38 cellular contexts compared by ENCODE assay signal in the genomic region with DNA sequence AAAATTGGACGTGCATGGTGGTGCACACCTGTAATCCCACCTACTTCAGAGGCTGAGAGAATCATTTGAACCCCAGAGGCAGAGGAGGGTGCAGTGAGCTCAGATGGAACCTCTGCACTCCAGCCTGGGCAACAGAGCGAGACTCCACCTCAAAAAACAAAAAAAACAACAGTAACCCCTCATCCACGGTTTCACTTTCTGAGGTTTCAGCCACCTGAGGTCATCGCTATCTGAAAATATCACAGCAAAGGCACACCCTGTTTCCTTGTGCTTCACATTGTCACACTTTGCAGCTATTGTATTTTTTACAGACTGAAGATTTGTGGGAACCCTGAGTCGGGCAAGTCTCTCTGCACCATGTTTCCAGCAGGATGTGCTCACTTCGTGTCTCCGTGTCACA. TPM values are rescaled to one million over a fixed set of nuclear protein-coding genes. Genes with fewer than 3 reads are reported as not detected.
"Had no signal": no experiment of that assay in that cellular context is flagged by ENCODE, and none has a peak within 500 bp of the region (broad histone marks: within the 10 kb centered on the region; RNA-seq: fewer than 3 reads in every experiment).

No MANE protein-coding gene starts in this region.

- H3K9me3 ChIP-seq: adrenal gland, body of pancreas, breast epithelium had no signal

- H3K4me3 ChIP-seq: adrenal gland, body of pancreas, breast epithelium had no signal

- H3K27ac ChIP-seq: adrenal gland, body of pancreas, brain microvascular endothelial cell, breast epithelium, VCaP had no signal

- ATAC-seq: activated CD8-positive, alpha-beta T cell treated with anti-CD3 and anti-CD28 coated beads for 36 hours; activated naive CD4-positive, alpha-beta T cell treated with anti-CD3 and anti-CD28 coated beads, Interleukin-2, amount 50 U/mL, for 72 hours; activated T-cell treated with anti-CD3 and anti-CD28 coated beads, Interleukin-2, amount 50 U/mL, for 4 hours; activated T-cell treated with anti-CD3 and anti-CD28 coated beads, Interleukin-2, amount 50 U/mL, for 72 hours; activated T-helper 17 cell treated with anti-CD3 and anti-CD28 coated beads, Interleukin-2, amount 50 U/mL, for 72 hours; body of pancreas; T-helper 17 cell had no signal

- H3K4me1 ChIP-seq: adrenal gland, body of pancreas, breast epithelium had no signal

- FAIRE-seq: astrocyte, colon, TTC549 had no signal

- H3K27me3 ChIP-seq: adrenal gland, body of pancreas, brain microvascular endothelial cell had no signal

- DNase-seq: activated B cell treated with CpG ODN at 0.5 μM for 24 hours; activated CD4-positive, alpha-beta memory T cell treated with anti-CD3 and anti-CD28 coated beads for 36 hours; activated CD4-positive, alpha-beta T cell treated with anti-CD3 and anti-CD28 coated beads for 4 hours; activated CD4-positive, alpha-beta T cell treated with anti-CD3 and anti-CD28 coated beads, Interleukin-2, amount 10 ng/mL, durations not matched to agents 24 days and 14 days; activated CD4-positive, alpha-beta T cell treated with anti-CD3 and anti-CD28 coated beads, Interleukin-2, amount 50 U/mL, for 1 hour; activated CD4-positive, alpha-beta T cell treated with anti-CD3 and anti-CD28 coated beads, Interleukin-2, amount 50 U/mL, for 4 hours; activated CD4-positive, CD25-positive, alpha-beta regulatory T cell treated with anti-CD3 and anti-CD28 coated beads, Interleukin-2, amount 50 U/mL, for 72 hours; activated CD8-positive, alpha-beta memory T cell treated with anti-CD3 and anti-CD28 coated beads, Interleukin-2, amount 50 U/mL, for 4 hours; activated CD8-positive, alpha-beta T cell treated with anti-CD3 and anti-CD28 coated beads for 36 hours; activated effector memory CD4-positive, alpha-beta T cell treated with anti-CD3 and anti-CD28 coated beads, Interleukin-2, amount 50 U/mL, for 16 hours; activated gamma-delta T cell treated with Interleukin-2 at 50 U/mL for 16 hours; activated naive CD4-positive, alpha-beta T cell; activated naive CD4-positive, alpha-beta T cell treated with anti-CD3 and anti-CD28 coated beads for 36 hours; activated naive CD4-positive, alpha-beta T cell treated with anti-CD3 and anti-CD28 coated beads, Interleukin-2, amount 50 U/mL, for 16 hours; activated naive CD8-positive, alpha-beta T cell treated with anti-CD3 and anti-CD28 coated beads for 36 hours; activated T-cell treated with anti-CD3 and anti-CD28 coated beads for 4 hours; activated T-cell treated with anti-CD3 and anti-CD28 coated beads, Interleukin-2, amount 50 U/mL, for 1 hour; activated T-cell treated with anti-CD3 and anti-CD28 coated beads, Interleukin-2, amount 50 U/mL, for 4 hours; activated T-cell treated with anti-CD3 and anti-CD28 coated beads, Interleukin-2, amount 50 U/mL, for 72 hours; adrenal gland; amniotic stem cell; aorta; body of pancreas; brain microvascular endothelial cell; central memory CD4-positive, alpha-beta T cell; T-helper 17 cell; T1000 had no signal

- H3K36me3 ChIP-seq: adrenal gland, brain microvascular endothelial cell, breast epithelium had no signal

RNA-seq across cellular contexts. Expression of a gene that starts 54.1 kb away (rescaled TPM):
- total RNA-seq: activated B cell treated with CpG ODN at 0.5 μM for 24 hours; activated CD4-positive, alpha-beta memory T cell treated with anti-CD3 and anti-CD28 coated beads for 36 hours; activated CD4-positive, alpha-beta T cell treated with anti-CD3 and anti-CD28 coated beads, Interleukin-2, amount 10 ng/mL, durations not matched to agents 24 days and 14 days; activated CD8-positive, alpha-beta memory T cell treated with anti-CD3 and anti-CD28 coated beads for 36 hours; activated CD8-positive, alpha-beta T cell treated with anti-CD3 and anti-CD28 coated beads for 36 hours; activated naive CD4-positive, alpha-beta T cell treated with anti-CD3 and anti-CD28 coated beads for 36 hours; activated naive CD4-positive, alpha-beta T cell treated with anti-CD3 and anti-CD28 coated beads, Interleukin-2, amount 50 U/mL, for 72 hours; activated naive CD8-positive, alpha-beta T cell treated with anti-CD3 and anti-CD28 coated beads for 36 hours; activated T-cell treated with anti-CD3 and anti-CD28 coated beads, Interleukin-2, amount 50 U/mL, for 4 hours; activated T-cell treated with anti-CD3 and anti-CD28 coated beads, Interleukin-2, amount 50 U/mL, for 72 hours; activated T-helper 1 cell treated with anti-CD3 and anti-CD28 coated beads, Interleukin-12 subunit alpha, Interleukin-12 subunit beta, Interleukin-2, Interleukin-4 antibody, amounts not matched to agents 30 ng/mL and 10 ng/mL and 1 ng/mL, durations not matched to agents 14 hours and 24 hours and 36 hours; activated T-helper 17 cell treated with anti-CD3 and anti-CD28 coated beads, Interleukin-2, amount 50 U/mL, for 72 hours; aorta; cardiac septum; T-helper 17 cell; T-helper 2 cell treated with Interferon-gamma antibody and Interleukin-4, amounts not matched to agents 100 ng/mL and 5 ng/mL, for 36 hours had no signal
